Comparison of ENCODE assay signal across 23 cellular contexts in genomic region chr1:161835963-161836362, GRCh38.
DNase-seq lines count a peak whose midpoint lies in the region; TF ChIP-seq lines count a peak whose summit lies in the region.
"Had no signal": no experiment of that assay in that cellular context is flagged by ENCODE, and none has a peak within 500 bp of the region (broad histone marks: within the 10 kb centered on the region; RNA-seq: fewer than 3 reads in every experiment).

No MANE protein-coding gene starts in this region.

- no CpG with 5 or more reads among the region's 5 CpGs for WGBS in mesendoderm (ENCODE audit: extremely low coverage, insufficient coverage, low lambda C conversion rate)

- peak overlapping the region; percentile 74 for H3K27ac ChIP-seq in SK-N-MC
- no peak overlapping the region for H3K27ac ChIP-seq in mesendoderm (ENCODE audit: low read depth, low read length)
- H3K27ac ChIP-seq: A549, heart right ventricle, suprapubic skin had no signal

- no peak overlapping the region for H4K8ac ChIP-seq in mesendoderm (ENCODE audit: low read depth, low read length)

- no peak overlapping the region for H3K18ac ChIP-seq in mesendoderm (ENCODE audit: low read length)

- no peak overlapping the region for H3K23ac ChIP-seq in mesendoderm (ENCODE audit: low read length)

- H3K9me3 ChIP-seq in SK-N-MC (ENCODE audit: low read depth, low read length) = no peaks in the 10 kb centered on the region
- H3K9me3 ChIP-seq: A549, suprapubic skin had no signal

- no peak overlapping the region for H2BK15ac ChIP-seq in mesendoderm (replicated peaks; ENCODE audit: low read depth)

- no peak overlapping the region for H2BK5ac ChIP-seq in mesendoderm (ENCODE audit: low read length)

- TF ChIP-seq CTCF in AG09309 (IDR thresholded peaks at IDR 0.05; ENCODE audit: control insufficient read depth, insufficient read depth, low read depth, low read length, missing control alignments) = no peak
- no peak for TF ChIP-seq CTCF in fibroblast of mammary gland (conservative IDR thresholded peaks at IDR 0.05; ENCODE audit: control insufficient read depth, insufficient read depth, low read depth, low read length)

- no peaks in the 10 kb centered on the region for H3K79me2 ChIP-seq in mesendoderm (ENCODE audit: control insufficient read depth, insufficient read depth, low read length)

- H3K4me3 ChIP-seq in AG09309 (ENCODE audit: control insufficient read depth, low read depth, low read length) (no peak overlapping the region), SK-N-MC (no peak overlapping the region), fibroblast of mammary gland (ENCODE audit: control insufficient read depth, low read depth, low read length) (no peak overlapping the region), mesendoderm (ENCODE audit: low read length) (no peak overlapping the region)
- H3K4me3 ChIP-seq: A549, heart right ventricle, suprapubic skin had no signal

- H2BK120ac ChIP-seq in mesendoderm (ENCODE audit: low read depth, low read length) = no peak overlapping the region

- no peak overlapping the region for H4K5ac ChIP-seq in mesendoderm (ENCODE audit: low read length)

- H3K9ac ChIP-seq in SK-N-MC (ENCODE audit: insufficient read length) (no peak overlapping the region), mesendoderm (ENCODE audit: low read length) (no peak overlapping the region)

- no peak overlapping the region for H3K4me2 ChIP-seq in mesendoderm (ENCODE audit: low read length)
- H3K4me2 ChIP-seq: A549 had no signal

- no peaks in the 10 kb centered on the region for H3K27me3 ChIP-seq in mesendoderm (ENCODE audit: insufficient read depth, low read length, poor library complexity)
- H3K27me3 ChIP-seq: heart right ventricle, suprapubic skin had no signal

- peak; percentile 78 for DNase-seq in AG09309 (ENCODE audit: low read depth)
- DNase-seq in HCEC 1CT = peak; percentile 25
- no peak for DNase-seq in SK-N-MC (ENCODE audit: low read depth, low spot score)
- peak; percentile 93 for DNase-seq in fibroblast of mammary gland (ENCODE audit: low read depth)
- no peak for DNase-seq in medulla oblongata (ENCODE audit: extremely low spot score)
- DNase-seq in mesendoderm = no peak
- DNase-seq in NCI-H2227 (lab: John Stamatoyannopoulos, UW; ENCODE audit: unreplicated experiment) = no peak
- no peak for DNase-seq in NCI-H446 (lab: John Stamatoyannopoulos, UW)
- DNase-seq: activated CD4-positive, alpha-beta T cell treated with anti-CD3 and anti-CD28 coated beads, Interleukin-2, amount 10 ng/mL, durations not matched to agents 24 days and 14 days; activated CD8-positive, alpha-beta memory T cell treated with anti-CD3 and anti-CD28 coated beads, Interleukin-2, amount 50 U/mL, for 4 hours; activated effector memory CD4-positive, alpha-beta T cell treated with anti-CD3 and anti-CD28 coated beads, Interleukin-2, amount 50 U/mL, for 16 hours; amniotic stem cell; CD8-positive, alpha-beta T cell; central memory CD4-positive, alpha-beta T cell; DMS79 treated with DMSO at 0.1 percent for 48 hours; erythroblast; heart right ventricle; immature natural killer cell; NCI-H2081 treated with DMSO at 0.1 percent for 48 hours; NCI-H510A treated with DMSO at 0.1 percent for 48 hours; occipital lobe had no signal

- no peak overlapping the region for H2AK5ac ChIP-seq in mesendoderm (ENCODE audit: low read length)

- H3K4ac ChIP-seq in mesendoderm (ENCODE audit: low read depth, low read length) = no peak overlapping the region

- H3K36me3 ChIP-seq in SK-N-MC (ENCODE audit: insufficient read depth, low read length) = 0 out of 2 replicates have a peak, but pooled peaks cover 4% of the 10 kb centered on the region
- H3K36me3 ChIP-seq in mesendoderm (ENCODE audit: control insufficient read depth, insufficient read depth, low read length) = no peaks in the 10 kb centered on the region
- H3K36me3 ChIP-seq: suprapubic skin had no signal

- H3K79me1 ChIP-seq in mesendoderm (ENCODE audit: low read length) = no peaks in the 10 kb centered on the region

- H3K4me1 ChIP-seq in mesendoderm (ENCODE audit: control insufficient read depth, low read depth, low read length) = no peaks in the 10 kb centered on the region
- H3K4me1 ChIP-seq: A549 had no signal

- no peak overlapping the region for H3K56ac ChIP-seq in mesendoderm (ENCODE audit: low read length)

Comparison
In these comparisons a context has a peak if more than half of its experiments do, and no peak if none do; other contexts are left out.
1. DNase-seq: peak in AG09309 (single experiment), HCEC 1CT (single experiment) and fibroblast of mammary gland (single experiment); none in SK-N-MC (single experiment), medulla oblongata (single experiment), mesendoderm (single experiment), NCI-H2227 (single experiment) and NCI-H446 (0 of 2).